ENCODE assay signal across 1 cellular context in the genomic region with DNA sequence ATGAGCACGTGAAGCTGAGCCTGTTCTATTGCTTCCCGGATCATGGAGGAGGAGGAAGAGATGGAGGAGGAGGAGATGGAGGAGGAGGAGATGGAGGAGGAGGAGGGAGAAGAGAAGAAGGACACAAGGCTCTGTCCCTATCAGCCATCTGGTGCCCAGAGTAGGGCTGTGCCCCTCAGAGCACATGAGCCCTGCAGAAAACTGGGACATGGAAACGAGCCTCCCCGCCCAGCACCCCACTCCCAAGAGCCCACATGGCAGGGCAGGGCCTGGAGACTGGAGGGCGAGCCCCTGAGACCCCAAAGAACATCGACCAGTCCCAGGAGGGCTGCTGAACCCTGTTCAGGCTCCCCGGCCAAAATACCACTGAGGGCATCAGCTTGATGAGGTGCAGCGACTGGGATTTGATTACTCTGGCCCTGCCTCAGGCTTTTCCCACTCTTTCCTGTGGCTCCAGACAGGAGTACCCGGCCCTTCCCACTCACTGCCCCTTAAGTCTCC.
TF ChIP-seq lines count a peak whose summit lies in the region.

No MANE protein-coding gene starts in this region.

TF ChIP-seq in IMR-90, 13 proteins besides CTCF, POLR2A, EP300 and RAD21 (continued from another document):
- TF ChIP-seq, protein P1, sequence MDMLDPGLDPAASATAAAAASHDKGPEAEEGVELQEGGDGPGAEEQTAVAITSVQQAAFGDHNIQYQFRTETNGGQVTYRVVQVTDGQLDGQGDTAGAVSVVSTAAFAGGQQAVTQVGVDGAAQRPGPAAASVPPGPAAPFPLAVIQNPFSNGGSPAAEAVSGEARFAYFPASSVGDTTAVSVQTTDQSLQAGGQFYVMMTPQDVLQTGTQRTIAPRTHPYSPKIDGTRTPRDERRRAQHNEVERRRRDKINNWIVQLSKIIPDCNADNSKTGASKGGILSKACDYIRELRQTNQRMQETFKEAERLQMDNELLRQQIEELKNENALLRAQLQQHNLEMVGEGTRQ (IDR thresholded peaks at IDR 0.05; ENCODE audit: low read depth, low read length), result no peak
- no peak for TF ChIP-seq MAFK (IDR thresholded peaks at IDR 0.05; ENCODE audit: low read depth, low read length)
- no peak for TF ChIP-seq RFX5 (IDR thresholded peaks at IDR 0.05; ENCODE audit: low read depth, low read length)
- TF ChIP-seq SMC3 (IDR thresholded peaks at IDR 0.05; ENCODE audit: low read depth, low read length), result no peak
- TF ChIP-seq RCOR1 (IDR thresholded peaks at IDR 0.05; ENCODE audit: insufficient replicate concordance, low read length), result no peak
TF ChIP-seq in IMR-90: peak in this region for 0.
